In genomic region chr7:22504519-22504918, GRCh38 we compare ENCODE assay signal across 7 cellular contexts. TPM values are rescaled to one million over a fixed set of nuclear protein-coding genes. Genes with fewer than 3 reads are reported as not detected.
A peak's percentile ranks its signal among the peaks of the same experiment; 100 is the strongest.
DNase-seq lines count a peak whose midpoint lies in the region; ATAC-seq and TF ChIP-seq lines count a peak whose summit lies in the region.
"Not testable (repeated sequence)": the region's sequence is repeated elsewhere in the genome, so short reads cannot be mapped to it uniquely, and the experiment has no call there.

No MANE protein-coding gene starts in this region.

- POLR2A ChIA-PET in MCF 10A (lab: Yijun Ruan, JAX), result not testable (repeated sequence)

- H3K36me3 ChIP-seq in RWPE2 (ENCODE audit: low read depth), result not testable (repeated sequence)

- not testable (repeated sequence) for H3K27ac Mint-ChIP-seq in CD14-positive monocyte; MCF 10A (ENCODE audit: low read depth, unreplicated experiment); nephron

- H3K9me3 Mint-ChIP-seq in CD14-positive monocyte; MCF 10A (ENCODE audit: unreplicated experiment); nephron: not testable (repeated sequence)

- H3K36me3 Mint-ChIP-seq in CD14-positive monocyte; MCF 10A (ENCODE audit: insufficient read depth, unreplicated experiment); nephron (ENCODE audit: low read depth): not testable (repeated sequence)

- TF ChIP-seq CTCF in CD14-positive monocyte (IDR thresholded peaks at IDR 0.05) (peak; percentile 24), RWPE2 (IDR thresholded peaks at IDR 0.05; ENCODE audit: poor library complexity, severe bottlenecking) (peak; percentile 22), MCF 10A (IDR thresholded peaks at IDR 0.05; ENCODE audit: unreplicated experiment) (peak; percentile 45), fibroblast of the aortic adventitia (IDR thresholded peaks at IDR 0.05; ENCODE audit: insufficient read depth, low read length) (peak; percentile 24), nephron (IDR thresholded peaks at IDR 0.05; ENCODE audit: unreplicated experiment in 3 of 3) (peak in 2 of 3 experiments; percentile 10 to 45)

- not testable (repeated sequence) for H3K27me3 ChIP-seq in RWPE2 (ENCODE audit: insufficient read depth, poor library complexity, severe bottlenecking)

- CTCF ChIA-PET in MCF 10A (lab: Yijun Ruan, JAX), result interaction anchor here (0.7 kb wide), 2 partner anchors 67 to 1532 kb away, joined by 3 read pairs; no protein-coding TSS in a partner anchor

- H3K9me3 ChIP-seq in RWPE2 (ENCODE audit: severe bottlenecking), result not testable (repeated sequence)

- peak; percentile 39 for ATAC-seq in GM19351 (IDR thresholded peaks at IDR 0.05; ENCODE audit: unreplicated experiment)
- ATAC-seq in RWPE2 (ENCODE audit: low read depth), result not testable (repeated sequence)

- BruUV-seq in MCF 10A (replicated peaks; lab: Mats Ljungman, UMichigan), result not testable (repeated sequence)

- H3K4me1 ChIP-seq in RWPE2 (ENCODE audit: insufficient read depth, poor library complexity, severe bottlenecking), result not testable (repeated sequence)

- not testable (repeated sequence) for H3K4me3 ChIP-seq in RWPE2 (ENCODE audit: severe bottlenecking); fibroblast of the aortic adventitia (ENCODE audit: low read depth, low read length)

- H3K27ac ChIP-seq in RWPE2 (ENCODE audit: poor library complexity, severe bottlenecking), result not testable (repeated sequence)

- not testable (repeated sequence) for H3K4me1 Mint-ChIP-seq in CD14-positive monocyte; MCF 10A (ENCODE audit: insufficient read depth, unreplicated experiment)
- H3K4me1 Mint-ChIP-seq in nephron, result peaks cover 17% of the 10 kb centered on the region

- H3K4me3 Mint-ChIP-seq in CD14-positive monocyte; MCF 10A (ENCODE audit: unreplicated experiment); nephron: not testable (repeated sequence)

- intact Hi-C loops in CD14-positive monocyte (cut with micrococcal nuclease); MCF 10A (cut with micrococcal nuclease): not testable (repeated sequence)

- H3K27me3 Mint-ChIP-seq in CD14-positive monocyte (ENCODE audit: low read depth in 3 of 3), result peaks cover 10 to 17% (median 13%) of the 10 kb centered on the region in 3 donors
- not testable (repeated sequence) for H3K27me3 Mint-ChIP-seq in MCF 10A (ENCODE audit: insufficient read depth, unreplicated experiment)
- peaks cover 22% of the 10 kb centered on the region for H3K27me3 Mint-ChIP-seq in nephron (ENCODE audit: low read depth)

- not testable (repeated sequence) for DNase-seq in CD14-positive monocyte (ENCODE audit: low spot score); RWPE2 (ENCODE audit: low spot score); MCF 10A (ENCODE audit: unreplicated experiment); fibroblast of the aortic adventitia (ENCODE audit: low read depth)
- DNase-seq in NCI-H146 (lab: John Stamatoyannopoulos, UW), result peak; percentile 28

RNA-seq across cellular contexts. Expression of gene STEAP1B, which starts 4.5 kb away (rescaled TPM):
- polyA plus RNA-seq in CD14-positive monocyte, result under 1 TPM in 1 of 2 donors, not detected in 1; 0.16 TPM
- total RNA-seq in MCF 10A (2022) (not detected in 2 replicates), fibroblast of the aortic adventitia (ENCODE audit: low replicate concordance) (2.5 and 38.6 TPM in 2 replicates)
